ENCODE assay signal across 1 cellular context in the genomic region with DNA sequence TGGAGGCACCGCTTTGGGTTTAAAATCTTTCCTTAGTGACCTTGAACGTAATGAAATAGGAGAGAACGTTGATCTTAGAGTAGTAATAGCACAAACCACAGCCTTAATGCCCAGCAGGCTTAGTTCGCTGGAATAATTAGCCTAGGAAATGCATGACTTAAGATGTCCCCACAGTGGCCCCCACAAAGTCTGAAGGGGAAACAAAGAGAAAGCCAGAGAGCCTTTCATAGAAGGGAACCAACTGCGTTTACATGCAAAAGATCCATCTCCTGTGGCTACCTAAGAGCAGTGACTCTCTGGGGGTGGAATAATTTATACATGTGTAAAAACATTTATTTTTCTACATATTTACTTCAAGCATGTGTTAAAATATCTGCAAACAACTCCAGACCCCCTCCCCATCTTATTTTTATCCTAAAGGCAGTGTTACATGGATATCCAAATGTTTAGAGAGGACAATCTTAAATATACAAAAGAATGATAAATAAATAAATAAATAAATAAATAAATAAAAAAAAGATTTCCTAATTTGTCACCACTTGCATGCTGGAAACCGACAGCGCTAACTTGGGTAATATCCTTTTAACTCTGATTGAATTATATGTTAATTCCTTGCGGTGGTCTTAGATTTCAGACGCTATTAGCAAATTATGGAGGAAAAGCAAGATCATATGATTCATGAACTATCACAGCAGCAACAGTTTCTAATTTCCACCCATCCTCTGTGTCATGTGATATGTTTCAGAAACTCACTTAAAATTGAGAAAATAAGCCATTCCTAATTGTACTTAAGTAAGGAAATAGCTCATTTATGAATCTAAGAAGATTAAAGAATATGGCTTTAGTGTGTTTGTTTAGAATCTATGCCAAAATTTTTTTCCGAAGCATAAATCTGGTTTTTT.
TF ChIP-seq lines count a peak whose summit lies in the region.

No MANE protein-coding gene starts in this region.

TF ChIP-seq in HEK293, 187 proteins besides CTCF, POLR2A, EP300 and RAD21 (continued from another document):
- TF ChIP-seq ZNF416 (tag by site-specific recombination; IDR thresholded peaks at IDR 0.05) (no peak), OVOL3 (tag by site-specific recombination; IDR thresholded peaks at IDR 0.05) (no peak), ZNF530 (tag by site-specific recombination; IDR thresholded peaks at IDR 0.05; ENCODE audit: low read depth) (no peak), ZNF404 (tag by site-specific recombination; IDR thresholded peaks at IDR 0.05) (0 out of 2 replicates have a peak, but pooled peaks have one; percentile 67), ZNF514 (tag by site-specific recombination; IDR thresholded peaks at IDR 0.05) (no peak), ZNF157 (tag by site-specific recombination; IDR thresholded peaks at IDR 0.05) (no peak), ZBTB10 (tag by site-specific recombination; IDR thresholded peaks at IDR 0.05) (no peak), GFI1B (tag by site-specific recombination; IDR thresholded peaks at IDR 0.05) (no peak), ZNF777 (tag by site-specific recombination; IDR thresholded peaks at IDR 0.05; ENCODE audit: borderline replicate concordance) (no peak), ZNF274 (IDR thresholded peaks at IDR 0.05; ENCODE audit: low read length) (no peak), ZNF274 (tag by site-specific recombination; IDR thresholded peaks at IDR 0.05; ENCODE audit: borderline replicate concordance) (no peak), ZNF19 (tag by site-specific recombination; IDR thresholded peaks at IDR 0.05; ENCODE audit: low read depth) (no peak), YY1 (tag by site-specific recombination; IDR thresholded peaks at IDR 0.05) (no peak), ZNF639 (tag by site-specific recombination; IDR thresholded peaks at IDR 0.05) (no peak), ZBTB8A (tag by site-specific recombination; IDR thresholded peaks at IDR 0.05) (peak; percentile 77), ZIC2 (tag by site-specific recombination; IDR thresholded peaks at IDR 0.05) (no peak), ZNF791 (tag by site-specific recombination; IDR thresholded peaks at IDR 0.05) (no peak)
